Comparison of ENCODE assay signal across 26 cellular contexts in genomic region chr2:69771461-69771860, GRCh38. TPM values are rescaled to one million over a fixed set of nuclear protein-coding genes. Genes with fewer than 3 reads are reported as not detected.
DNase-seq lines count a peak whose midpoint lies in the region; ATAC-seq, FAIRE-seq and TF ChIP-seq lines count a peak whose summit lies in the region.
"Had no signal": no experiment of that assay in that cellular context is flagged by ENCODE, and none has a peak within 500 bp of the region (broad histone marks: within the 10 kb centered on the region; RNA-seq: fewer than 3 reads in every experiment).

No MANE protein-coding gene starts in this region.

- intact Hi-C loops in GM12878 (cut with micrococcal nuclease; ENCODE audit: unreplicated experiment) (no loop called here), natural killer cell (cut with micrococcal nuclease) (loop anchor here (5.0 kb wide), 1 partner anchor 124 kb away; no protein-coding TSS in a partner anchor), tibial artery (cut with DNase I; ENCODE audit: low total_unique reads) (loop anchor here (1.0 kb wide), 1 partner anchor 31 kb away; no protein-coding TSS in a partner anchor)

- ATAC-seq in GM12878 (peak; percentile 41), natural killer cell (no peak), GM18519 (IDR thresholded peaks at IDR 0.05; ENCODE audit: low FRiP score, unreplicated experiment) (no peak), GM21529 (IDR thresholded peaks at IDR 0.05; ENCODE audit: unreplicated experiment) (no peak)
- ATAC-seq: activated CD8-positive, alpha-beta T cell treated with anti-CD3 and anti-CD28 coated beads for 36 hours; activated T-cell treated with anti-CD3 and anti-CD28 coated beads, Interleukin-2, amount 50 U/mL, for 72 hours; naive thymus-derived CD8-positive, alpha-beta T cell; stimulated activated effector memory CD8-positive, alpha-beta T cell treated with anti-CD3 and anti-CD28 coated beads, Interleukin-12 subunit alpha, Interleukin-12 subunit beta, amount 100 ng/mL, for 72 hours had no signal

- no peak for FAIRE-seq in GM12878 (lab: Jason Lieb, UNC)
- FAIRE-seq: colon, D721Med, endometrium, G401.6 had no signal

- in situ Hi-C loops in GM12878 (cut with MboI) = no loop called here

- no peaks in the 10 kb centered on the region for H3K27me3 ChIP-seq in GM12878 (replicated peaks in 1 of 2; ENCODE audit: control insufficient read depth in 2 of 2, insufficient read depth in 2 of 2, low read length in 1 of 2)
- no peaks in the 10 kb centered on the region for H3K27me3 ChIP-seq in tibial artery
- H3K27me3 ChIP-seq: SJCRH30 had no signal

- no peaks in the 10 kb centered on the region for H3K36me3 Mint-ChIP-seq in natural killer cell
- H3K36me3 Mint-ChIP-seq: memory B cell; naive thymus-derived CD8-positive, alpha-beta T cell; stimulated activated effector memory CD8-positive, alpha-beta T cell treated with anti-CD3 and anti-CD28 coated beads, Interleukin-12 subunit alpha, Interleukin-12 subunit beta, amount 100 ng/mL, for 72 hours had no signal

- RAD21 ChIA-PET in GM12878 (lab: Charles Lee; ENCODE audit: unreplicated experiment) = interaction anchor here (0.6 to 2.9 kb wide), 5 partner anchors 19 to 430 kb away, joined by 3 to 12 read pairs (median 6); no protein-coding TSS in a partner anchor

- TF ChIP-seq RAD21 in GM12878 (IDR thresholded peaks at IDR 0.05; ENCODE audit: insufficient read depth, low read depth, low read length) = no peak

- no peaks in the 10 kb centered on the region for H4K20me1 ChIP-seq in GM12878 (ENCODE audit: control insufficient read depth, insufficient read depth)

- no peak for TF ChIP-seq POLR2A in GM12878 (IDR thresholded peaks at IDR 0.05; ENCODE audit: low read depth, low read length)

- H3K4me3 Mint-ChIP-seq in natural killer cell = peak overlapping the region; percentile 54
- H3K4me3 Mint-ChIP-seq: activated B cell treated with CpG ODN at 0.5 μM for 24 hours; activated CD8-positive, alpha-beta T cell treated with anti-CD3 and anti-CD28 coated beads for 36 hours; activated naive CD8-positive, alpha-beta T cell; activated T-cell treated with anti-CD3 and anti-CD28 coated beads, Interleukin-2, amount 50 U/mL, for 72 hours; HFFc6; memory B cell; naive thymus-derived CD8-positive, alpha-beta T cell; stimulated activated effector memory CD8-positive, alpha-beta T cell treated with anti-CD3 and anti-CD28 coated beads, Interleukin-12 subunit alpha, Interleukin-12 subunit beta, amount 100 ng/mL, for 72 hours had no signal

- CTCF ChIA-PET in GM12878 (lab: Yijun Ruan, JAX) = interaction anchor here (0.9 to 1.2 kb wide), 2 partner anchors 9 to 47 kb away, joined by 3 to 5 read pairs; no protein-coding TSS in a partner anchor

- H3K9me3 ChIP-seq in GM12878 (replicated peaks; ENCODE audit: control insufficient read depth, insufficient read depth, low read length) (peaks cover 3% of the 10 kb centered on the region; the same call in 1 of the 3 replicates), tibial artery (no peaks in the 10 kb centered on the region)

- BruUV-seq in GM12878 (replicated peaks; lab: Mats Ljungman, UMichigan) = no TSS peak

- TF ChIP-seq CTCF in GM12878 (IDR thresholded peaks at IDR 0.05 in 2 of 3, conservative IDR thresholded peaks at IDR 0.05 in 1 of 3; ENCODE audit: control insufficient read depth in 2 of 3, extremely low read depth in 1 of 3, insufficient read depth in 1 of 3, low read depth in 3 of 3, low read length in 3 of 3) (no peak), natural killer cell (IDR thresholded peaks at IDR 0.05) (no peak), tibial artery (IDR thresholded peaks at IDR 0.05) (no peak)

- TF ChIP-seq EP300 in GM12878 (IDR thresholded peaks at IDR 0.05; ENCODE audit: borderline replicate concordance in 1 of 2, control insufficient read depth in 1 of 2, low read depth in 2 of 2, low read length in 2 of 2) = no peak

- H3K36me3 ChIP-seq in GM12878 (ENCODE audit: control insufficient read depth in 2 of 2, insufficient read depth in 2 of 2, low read length in 1 of 2) (no peaks in the 10 kb centered on the region), tibial artery (no peaks in the 10 kb centered on the region)
- H3K36me3 ChIP-seq: SJCRH30 had no signal

- H3K4me2 ChIP-seq in GM12878 (ENCODE audit: control insufficient read depth, insufficient read depth) = no peak overlapping the region
- H3K4me2 ChIP-seq: PC-9 had no signal

- peak overlapping the region; percentile 91 to 94 for H3K27ac Mint-ChIP-seq in natural killer cell
- H3K27ac Mint-ChIP-seq: activated B cell treated with CpG ODN at 0.5 μM for 24 hours; activated CD8-positive, alpha-beta T cell treated with anti-CD3 and anti-CD28 coated beads for 36 hours; activated naive CD8-positive, alpha-beta T cell; activated T-cell treated with anti-CD3 and anti-CD28 coated beads, Interleukin-2, amount 50 U/mL, for 72 hours; memory B cell; stimulated activated effector memory CD8-positive, alpha-beta T cell treated with anti-CD3 and anti-CD28 coated beads, Interleukin-12 subunit alpha, Interleukin-12 subunit beta, amount 100 ng/mL, for 72 hours had no signal

- 100% methylated on average over 1 of the region's 1 CpG for WGBS in GM12878 (ENCODE audit: insufficient coverage, insufficient replicate concordance, low lambda C conversion rate, missing lambda C conversion rate)

- H3K4me1 ChIP-seq in GM12878 (ENCODE audit: control insufficient read depth, insufficient read depth, low read length) = peaks cover 55% of the 10 kb centered on the region
- H3K4me1 ChIP-seq in tibial artery = peaks cover 0 to 95% (median 61%) of the 10 kb centered on the region in 4 donors

- SMC1A ChIA-PET in GM12878 (lab: Charles Lee; ENCODE audit: uncharacterized antibody, unreplicated experiment) = interaction anchor here (0.8 to 7.2 kb wide), 11 partner anchors 9 to 46 kb away, joined by 3 to 94 read pairs (median 6); no protein-coding TSS in a partner anchor

- H3K9ac ChIP-seq in GM12878 (ENCODE audit: control insufficient read depth, insufficient read depth, low read length) = no peak overlapping the region

- peaks cover 73 to 82% of the 10 kb centered on the region in 2 donors for H3K4me1 Mint-ChIP-seq in natural killer cell

- peak; percentile 98 for DNase-seq in NCI-H526 treated with DMSO at 0.1 percent for 48 hours (lab: John Stamatoyannopoulos, UW)
- no peak for DNase-seq in NCI-H526 (lab: John Stamatoyannopoulos, UW)
- no peak for DNase-seq in GM12878 (ENCODE audit: low read depth, low spot score)
- DNase-seq in natural killer cell = no peak
- no peak for DNase-seq in tibial artery
- DNase-seq in SIG-M5 treated with dmso at 0.1 percent for 504 hours (lab: John Stamatoyannopoulos, UW; ENCODE audit: unreplicated experiment) = no peak
- DNase-seq: 8988T; activated B cell treated with CpG ODN at 0.5 μM for 24 hours; activated CD8-positive, alpha-beta T cell treated with anti-CD3 and anti-CD28 coated beads for 36 hours; activated T-cell treated with anti-CD3 and anti-CD28 coated beads, Interleukin-2, amount 50 U/mL, for 72 hours; HFFc6; hypothalamus; naive thymus-derived CD8-positive, alpha-beta T cell; NCI-H1694; NCI-H774; PC-9; SJCRH30 had no signal

- H3K9me3 Mint-ChIP-seq in natural killer cell = no peaks in the 10 kb centered on the region
- H3K9me3 Mint-ChIP-seq: HFFc6; stimulated activated effector memory CD8-positive, alpha-beta T cell treated with anti-CD3 and anti-CD28 coated beads, Interleukin-12 subunit alpha, Interleukin-12 subunit beta, amount 100 ng/mL, for 72 hours had no signal

- no peak overlapping the region for H2AFZ ChIP-seq in GM12878 (ENCODE audit: control insufficient read depth, low read depth, low read length)
- H2AFZ ChIP-seq: PC-9 had no signal

- H3K4me3 ChIP-seq in GM12878 (no peak overlapping the region), tibial artery (no peak overlapping the region)
- H3K4me3 ChIP-seq: PC-9, SJCRH30 had no signal

- POLR2A ChIA-PET in GM12878 (lab: Charles Lee) = interaction anchor here (0.6 to 1.8 kb wide), 5 partner anchors 10 to 35 kb away, joined by 3 to 6 read pairs (median 4); no protein-coding TSS in a partner anchor

- H3K79me2 ChIP-seq in GM12878 (ENCODE audit: control insufficient read depth, insufficient read depth, low read length) = peaks cover 3% of the 10 kb centered on the region

- no peaks in the 10 kb centered on the region for H3K27me3 Mint-ChIP-seq in natural killer cell (ENCODE audit: low read depth in 2 of 2)
- H3K27me3 Mint-ChIP-seq: activated B cell treated with CpG ODN at 0.5 μM for 24 hours; activated CD8-positive, alpha-beta T cell treated with anti-CD3 and anti-CD28 coated beads for 36 hours; activated naive CD8-positive, alpha-beta T cell; memory B cell; naive thymus-derived CD8-positive, alpha-beta T cell had no signal

- no peak overlapping the region for H3K27ac ChIP-seq in GM12878 (ENCODE audit: control insufficient read depth, insufficient read depth)
- H3K27ac ChIP-seq in tibial artery = peak overlapping the region; percentile 81 to 83
- H3K27ac ChIP-seq: PC-9, SJCRH30 had no signal

RNA-seq across cellular contexts. Expression of gene ANXA4, which starts 29.5 kb away (rescaled TPM):
- total RNA-seq in GM12878 (2013; cell fraction: nucleolus; rRNA removed) = 52.6 and 58.2 TPM in 2 replicates
- total RNA-seq in GM12878 (2014; rRNA removed) (59.3 and 60.0 TPM in 2 replicates), GM12878 (2014; rRNA removed; fragmentation: Illumina TruSeq; extraction: Trizol) (16.3 and 17.7 TPM in 2 replicates), GM12878 (2021) (57.5 and 64.2 TPM in 2 replicates), natural killer cell (10 to 100 TPM; 44.6 to 63.6 (median 55.8) TPM)
- polyA plus RNA-seq in GM12878 (2011; ENCODE audit: low read depth) = 18.8 TPM
- polyA plus RNA-seq in GM12878 (2011; rRNA removed) (81.6 and 97.2 TPM in 2 replicates), GM12878 (2014; fragmentation: Illumina TruSeq; extraction: Trizol) (57.9 and 74.3 TPM in 2 replicates), GM12878 (2014; fragmentation: Nextera tagmentation; extraction: Ambion mirVana) (10 to 100 TPM; 64.6 to 73.1 TPM), GM12878 (2014; rRNA removed) (78.8 and 94.3 TPM in 2 replicates), GM12878 (2016; fragmentation: Nextera tagmentation; extraction: Ambion mirVana) (10 to 100 TPM; 69.0 to 74.2 TPM)
- 71.3 and 110 TPM in 2 replicates for polyA plus RNA-seq in GM12878 (2011; cell fraction: cytosol; rRNA removed)
- polyA plus RNA-seq in GM12878 (2011; cell fraction: nucleus; rRNA removed) = 110 and 122 TPM in 2 replicates
- 44.2 and 54.2 TPM in 2 replicates for polyA plus RNA-seq in GM12878 (2012)
- polyA minus RNA-seq in GM12878 (2011; rRNA and poly(A)+ RNA removed) = 77.5 and 85.9 TPM in 2 replicates
- 24.5 and 37.8 TPM in 2 replicates for polyA minus RNA-seq in GM12878 (2011; cell fraction: cytosol; rRNA and poly(A)+ RNA removed)
- polyA minus RNA-seq in GM12878 (2011; cell fraction: nucleus; rRNA and poly(A)+ RNA removed) = 21.4 and 30.3 TPM in 2 replicates

RNA-seq across cellular contexts. Expression of gene GMCL1, which starts 58.0 kb away (rescaled TPM):
- total RNA-seq in GM12878 (2013; cell fraction: nucleolus; rRNA removed) = 31.6 and 32.3 TPM in 2 replicates
- total RNA-seq in GM12878 (2014; rRNA removed) (9.9 and 12.6 TPM in 2 replicates), GM12878 (2014; rRNA removed; fragmentation: Illumina TruSeq; extraction: Trizol) (11.2 TPM in 2 replicates), GM12878 (2021) (10.3 and 13.4 TPM in 2 replicates), natural killer cell (10 to 100 TPM; 34.6 to 49.4 (median 35.9) TPM)
- 4.9 TPM for polyA plus RNA-seq in GM12878 (2011; ENCODE audit: low read depth)
- polyA plus RNA-seq in GM12878 (2011; rRNA removed) (15.9 and 23.8 TPM in 2 replicates), GM12878 (2014; fragmentation: Illumina TruSeq; extraction: Trizol) (13.6 and 16.3 TPM in 2 replicates), GM12878 (2014; fragmentation: Nextera tagmentation; extraction: Ambion mirVana) (1 to 10 TPM; 3.7 to 4.8 TPM), GM12878 (2014; rRNA removed) (8.9 and 9.6 TPM in 2 replicates), GM12878 (2016; fragmentation: Nextera tagmentation; extraction: Ambion mirVana) (10 to 100 TPM; 18.8 to 21.4 TPM)
- polyA plus RNA-seq in GM12878 (2011; cell fraction: cytosol; rRNA removed) = 4.9 and 6.4 TPM in 2 replicates
- 8.2 and 8.6 TPM in 2 replicates for polyA plus RNA-seq in GM12878 (2011; cell fraction: nucleus; rRNA removed)
- 7.9 and 11.3 TPM in 2 replicates for polyA plus RNA-seq in GM12878 (2012)
- polyA minus RNA-seq in GM12878 (2011; rRNA and poly(A)+ RNA removed) = 8.0 and 9.6 TPM in 2 replicates
- 3.7 and 3.8 TPM in 2 replicates for polyA minus RNA-seq in GM12878 (2011; cell fraction: cytosol; rRNA and poly(A)+ RNA removed)
- polyA minus RNA-seq in GM12878 (2011; cell fraction: nucleus; rRNA and poly(A)+ RNA removed) = 3.1 and 9.6 TPM in 2 replicates
